ENCODE assay signal across 21 cellular contexts in the genomic region with DNA sequence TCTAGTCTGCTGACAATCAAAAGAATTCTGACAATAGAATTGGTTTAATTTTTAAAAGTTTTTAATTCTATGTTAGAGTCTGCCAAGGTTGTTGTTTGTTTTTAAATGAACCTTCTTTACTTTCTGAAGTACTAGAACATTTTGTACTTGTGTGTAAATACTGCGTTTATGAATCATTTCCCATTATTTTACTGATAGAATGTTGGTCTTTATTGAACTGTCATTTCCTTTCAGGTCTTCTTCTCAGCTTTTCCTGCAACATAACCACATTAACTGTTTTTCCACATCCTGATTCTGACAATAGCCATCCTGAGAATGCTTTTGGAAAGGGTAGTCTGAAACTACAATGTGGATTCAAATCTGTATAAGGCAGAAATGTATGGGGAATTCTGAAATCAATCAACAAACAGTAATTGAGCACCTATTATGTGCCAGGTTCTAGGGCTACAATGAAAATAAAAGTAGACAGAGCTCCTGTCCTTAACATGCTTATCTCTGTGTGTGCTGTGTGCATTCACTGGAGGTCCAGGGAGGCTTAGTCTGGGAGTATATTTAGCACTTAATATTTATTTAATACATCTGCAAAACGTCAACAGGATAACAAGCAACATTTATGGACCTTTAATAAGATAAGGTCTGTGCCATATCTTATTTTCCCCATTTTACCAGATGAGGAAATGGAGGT.
DNase-seq lines count a peak whose midpoint lies in the region; ATAC-seq and TF ChIP-seq lines count a peak whose summit lies in the region.
"Had no signal": no experiment of that assay in that cellular context is flagged by ENCODE, and none has a peak within 500 bp of the region (broad histone marks: within the 10 kb centered on the region; RNA-seq: fewer than 3 reads in every experiment).

No MANE protein-coding gene starts in this region.

- H3K4me1 ChIP-seq in mammary epithelial cell (ENCODE audit: insufficient read depth, low read length): peaks cover 55% of the 10 kb centered on the region
- peaks cover 0 to 41% (median 15%) of the 10 kb centered on the region in 4 donors for H3K4me1 ChIP-seq in right lobe of liver
- H3K4me1 ChIP-seq in OCI-LY7 (ENCODE audit: insufficient read depth, low read length, poor library complexity, severe bottlenecking): no peaks in the 10 kb centered on the region

- no TSS peak for BruUV-seq in mammary epithelial cell (replicated peaks; lab: Mats Ljungman, UMichigan)
- no TSS peak for BruUV-seq in OCI-LY7 (replicated peaks; lab: Mats Ljungman, UMichigan)

- ATAC-seq in right lobe of liver (peak; percentile 37 to 66 (median 52)), GM21381 (IDR thresholded peaks at IDR 0.05; ENCODE audit: unreplicated experiment) (no peak)
- ATAC-seq: activated CD4-positive, alpha-beta T cell treated with anti-CD3 and anti-CD28 coated beads for 36 hours; CD8-positive, alpha-beta T cell; T-helper 17 cell had no signal

- CTCF ChIA-PET in mammary epithelial cell (lab: Charles Lee; ENCODE audit: low non-redundant PET) (no interaction called here), OCI-LY7 (lab: Charles Lee; ENCODE audit: unreplicated experiment) (no interaction called here)
- CTCF ChIA-PET in activated CD4-positive, alpha-beta memory T cell treated with anti-CD3 and anti-CD28 coated beads for 36 hours (lab: Charles Lee): no interaction called here

- peaks cover 73% of the 10 kb centered on the region for H3K4me1 Mint-ChIP-seq in HFFc6 (ENCODE audit: low read depth)
- peaks cover 8% of the 10 kb centered on the region for H3K4me1 Mint-ChIP-seq in activated CD4-positive, alpha-beta memory T cell treated with anti-CD3 and anti-CD28 coated beads for 36 hours (ENCODE audit: low read depth)

- H3K9me3 ChIP-seq in mammary epithelial cell (replicated peaks; ENCODE audit: insufficient read depth, low read length) (no peaks in the 10 kb centered on the region), right lobe of liver (no peaks in the 10 kb centered on the region), OCI-LY7 (ENCODE audit: low read length) (no peaks in the 10 kb centered on the region)

- H3K4me3 ChIP-seq in mammary epithelial cell (replicated peaks in 1 of 3; ENCODE audit: insufficient read depth in 1 of 3, low read depth in 2 of 3, low read length in 3 of 3) (no peak overlapping the region), right lobe of liver (no peak overlapping the region), OCI-LY7 (ENCODE audit: low read depth, low read length, poor library complexity, severe bottlenecking) (no peak overlapping the region)

- H4K20me1 ChIP-seq in mammary epithelial cell (ENCODE audit: insufficient read depth, low read length) (no peaks in the 10 kb centered on the region), OCI-LY7 (ENCODE audit: insufficient read depth, low read length) (no peaks in the 10 kb centered on the region)

- in situ Hi-C loops in mammary epithelial cell (cut with MboI; ENCODE audit: low sequenced_read_pairs in 2 of 2): no loop called here

- H3K4me3 Mint-ChIP-seq in HFFc6: peak overlapping the region; percentile 12
- H3K4me3 Mint-ChIP-seq in activated CD4-positive, alpha-beta memory T cell treated with anti-CD3 and anti-CD28 coated beads for 36 hours: no peak overlapping the region
- H3K4me3 Mint-ChIP-seq: activated CD4-positive, alpha-beta T cell treated with anti-CD3 and anti-CD28 coated beads for 36 hours; CD8-positive, alpha-beta T cell; immature natural killer cell; mesothelial cell of epicardium; neural crest cell; T-helper 17 cell had no signal

- H3K9me2 ChIP-seq in OCI-LY7 (ENCODE audit: insufficient read depth, low read length): no peaks in the 10 kb centered on the region

- 48% methylated on average over 2 of the region's 2 CpGs for WGBS in mammary epithelial cell (ENCODE audit: low coverage, missing lambda C conversion rate)
- WGBS in right lobe of liver (ENCODE audit: insufficient coverage, low coverage, low lambda C conversion rate, missing lambda C conversion rate): 18% methylated on average over 2 of the region's 2 CpGs

- H2AFZ ChIP-seq in mammary epithelial cell (ENCODE audit: low read depth, low read length): peak overlapping the region; percentile 49
- H2AFZ ChIP-seq in OCI-LY7 (ENCODE audit: low read length): no peak overlapping the region

- dilution Hi-C loops in mammary epithelial cell (cut with HindIII; ENCODE audit: low sequenced_read_pairs): no loop called here

- H3K27me3 ChIP-seq in mammary epithelial cell (ENCODE audit: insufficient read depth, low read length) (no peaks in the 10 kb centered on the region), right lobe of liver (no peaks in the 10 kb centered on the region)

- H3K27me3 Mint-ChIP-seq in HFFc6 (ENCODE audit: insufficient read depth): no peaks in the 10 kb centered on the region; the same call in 1 of the 2 replicates
- no peaks in the 10 kb centered on the region for H3K27me3 Mint-ChIP-seq in activated CD4-positive, alpha-beta memory T cell treated with anti-CD3 and anti-CD28 coated beads for 36 hours
- H3K27me3 Mint-ChIP-seq: activated CD4-positive, alpha-beta T cell treated with anti-CD3 and anti-CD28 coated beads for 36 hours had no signal

- peak overlapping the region; percentile 86 for H3K27ac ChIP-seq in 22Rv1
- H3K27ac ChIP-seq in mammary epithelial cell (ENCODE audit: insufficient read depth, low read depth, low read length): peak overlapping the region; percentile 60
- H3K27ac ChIP-seq in right lobe of liver: peak overlapping the region; percentile 25 to 63 (median 62)
- no peak overlapping the region for H3K27ac ChIP-seq in OCI-LY7 (ENCODE audit: low read depth, low read length, poor library complexity, severe bottlenecking)

- intact Hi-C loops in mammary epithelial cell (cut with micrococcal nuclease) (loop anchor here (10.0 kb wide), 1 partner anchor 489 kb away; no protein-coding TSS in a partner anchor), right lobe of liver (cut with DNase I) (no loop called here), OCI-LY7 (cut with micrococcal nuclease; ENCODE audit: unreplicated experiment) (no loop called here)
- intact Hi-C loops in activated CD4-positive, alpha-beta memory T cell treated with anti-CD3 and anti-CD28 coated beads for 36 hours (cut with micrococcal nuclease): no loop called here

- H3K9me3 Mint-ChIP-seq in HFFc6: no peaks in the 10 kb centered on the region
- H3K9me3 Mint-ChIP-seq in activated CD4-positive, alpha-beta memory T cell treated with anti-CD3 and anti-CD28 coated beads for 36 hours: no peaks in the 10 kb centered on the region
- H3K9me3 Mint-ChIP-seq: mesothelial cell of epicardium, neural crest cell had no signal

- no peak overlapping the region for H3K9ac ChIP-seq in mammary epithelial cell (ENCODE audit: insufficient read depth, low read length)

- H3K36me3 ChIP-seq in mammary epithelial cell (ENCODE audit: insufficient read depth, low read length) (no peaks in the 10 kb centered on the region), right lobe of liver (no peaks in the 10 kb centered on the region), OCI-LY7 (ENCODE audit: insufficient read depth, low read length) (no peaks in the 10 kb centered on the region)

- no peak for TF ChIP-seq CTCF in 22Rv1 (IDR thresholded peaks at IDR 0.05)
- no peak for TF ChIP-seq CTCF in HFFc6 (IDR thresholded peaks at IDR 0.05)
- TF ChIP-seq CTCF in mammary epithelial cell (conservative IDR thresholded peaks at IDR 0.05 in 1 of 2, IDR thresholded peaks at IDR 0.05 in 1 of 2; ENCODE audit: extremely low read depth in 1 of 2, insufficient read depth in 1 of 2, low read depth in 1 of 2, low read length in 2 of 2): no peak
- TF ChIP-seq CTCF in right lobe of liver (IDR thresholded peaks at IDR 0.05): no peak
- no peak for TF ChIP-seq CTCF in OCI-LY7 (conservative IDR thresholded peaks at IDR 0.05; ENCODE audit: low read length)

- no peak for DNase-seq in HFFc6
- no peak for DNase-seq in mammary epithelial cell
- DNase-seq in right lobe of liver: no peak
- DNase-seq in activated CD4-positive, alpha-beta memory T cell treated with anti-CD3 and anti-CD28 coated beads for 36 hours: no peak
- DNase-seq in OCI-LY7 (ENCODE audit: low spot score): no peak
- no peak for DNase-seq in SW480 (ENCODE audit: low spot score)
- DNase-seq: activated CD4-positive, alpha-beta T cell treated with anti-CD3 and anti-CD28 coated beads for 36 hours; activated naive CD4-positive, alpha-beta T cell treated with Interleukin-2 at 50 U/mL for 16 hours; CD8-positive, alpha-beta T cell; cortex of kidney; erythroblast; head of caudate nucleus; immature natural killer cell; NCI-H1694 treated with DMSO at 0.1 percent for 48 hours; NCI-H345; Right ventricle myocardium superior; T-helper 17 cell had no signal

- TF ChIP-seq POLR2A in right lobe of liver (IDR thresholded peaks at IDR 0.05): peak; percentile 21

- POLR2A ChIA-PET in activated CD4-positive, alpha-beta memory T cell treated with anti-CD3 and anti-CD28 coated beads for 36 hours (lab: Charles Lee): no interaction called here
- POLR2A ChIA-PET in OCI-LY7 (lab: Charles Lee): interaction anchor here (0.5 to 0.6 kb wide), 2 partner anchors 15 to 155 kb away, joined by 4 to 6 read pairs; no protein-coding TSS in a partner anchor

- peak overlapping the region; percentile 42 for H3K27ac Mint-ChIP-seq in HFFc6
- H3K27ac Mint-ChIP-seq in activated CD4-positive, alpha-beta memory T cell treated with anti-CD3 and anti-CD28 coated beads for 36 hours: no peak overlapping the region
- H3K27ac Mint-ChIP-seq: activated CD4-positive, alpha-beta T cell treated with anti-CD3 and anti-CD28 coated beads for 36 hours; CD8-positive, alpha-beta T cell; immature natural killer cell; mesothelial cell of epicardium; T-helper 17 cell had no signal

- H3K79me2 ChIP-seq in mammary epithelial cell (ENCODE audit: insufficient read depth, low read length) (no peaks in the 10 kb centered on the region), OCI-LY7 (ENCODE audit: insufficient read depth, low read depth, low read length) (no peaks in the 10 kb centered on the region)

- H3K4me2 ChIP-seq in mammary epithelial cell (ENCODE audit: insufficient read depth, low read depth, low read length): peak overlapping the region; percentile 65
- no peak overlapping the region for H3K4me2 ChIP-seq in OCI-LY7 (ENCODE audit: low read length)

- peaks cover 16% of the 10 kb centered on the region; the same call in 1 of the 2 replicates for H3K36me3 Mint-ChIP-seq in HFFc6 (ENCODE audit: low read depth)
- no peaks in the 10 kb centered on the region for H3K36me3 Mint-ChIP-seq in activated CD4-positive, alpha-beta memory T cell treated with anti-CD3 and anti-CD28 coated beads for 36 hours
- H3K36me3 Mint-ChIP-seq: CD8-positive, alpha-beta T cell; immature natural killer cell; mesothelial cell of epicardium had no signal
